9 cellular contexts compared by ENCODE assay signal in genomic region chr12:96070670-96071279, GRCh38. TPM values are rescaled to one million over a fixed set of nuclear protein-coding genes. Genes with fewer than 3 reads are reported as not detected.
DNase-seq lines count a peak whose midpoint lies in the region; ATAC-seq and TF ChIP-seq lines count a peak whose summit lies in the region.
"Had no signal": no experiment of that assay in that cellular context is flagged by ENCODE, and none has a peak within 500 bp of the region (broad histone marks: within the 10 kb centered on the region; RNA-seq: fewer than 3 reads in every experiment).

No MANE protein-coding gene starts in this region.

- H3K9me3 ChIP-seq in DND-41 (ENCODE audit: insufficient read depth, low read length, severe bottlenecking), result no peaks in the 10 kb centered on the region
- no peaks in the 10 kb centered on the region for H3K9me3 ChIP-seq in aorta (ENCODE audit: control insufficient read depth, low read length)

- H3K36me3 ChIP-seq in DND-41 (ENCODE audit: insufficient read depth, low read length) (no peaks in the 10 kb centered on the region), aorta (ENCODE audit: control insufficient read depth in 1 of 2, insufficient read depth in 2 of 2, low read length in 1 of 2) (no peaks in the 10 kb centered on the region)

- H3K4me3 ChIP-seq in DND-41 (ENCODE audit: low read depth in 1 of 2, low read length in 2 of 2) (no peak overlapping the region), aorta (ENCODE audit: low read length in 2 of 2) (no peak overlapping the region)

- TF ChIP-seq CTCF in DND-41 (IDR thresholded peaks at IDR 0.05; ENCODE audit: borderline replicate concordance, extremely low read depth, low read length, poor library complexity, severe bottlenecking) (peak; percentile 24), foreskin keratinocyte (conservative IDR thresholded peaks at IDR 0.05) (peak; percentile 41)

- H4K20me1 ChIP-seq in DND-41 (ENCODE audit: insufficient read depth, low read length), result no peaks in the 10 kb centered on the region

- DNase-seq in DND-41, result no peak
- peak; percentile 90 for DNase-seq in NCI-H524 treated with DMSO at 0.1 percent for 48 hours (lab: John Stamatoyannopoulos, UW)
- peak in 1 of 2 donors; percentile 59 for DNase-seq in foreskin keratinocyte
- no peak for DNase-seq in aorta
- DNase-seq in GM19238 (ENCODE audit: insufficient read length, low spot score), result no peak
- DNase-seq in medulla oblongata (ENCODE audit: extremely low spot score), result no peak

- no peak overlapping the region for H3K4me2 ChIP-seq in DND-41 (ENCODE audit: insufficient read depth, low read length)

- WGBS in aorta, 2 donors, result 48 to 53% methylated on average over 7 of the region's 7 CpGs

- H3K4me1 ChIP-seq in DND-41 (ENCODE audit: insufficient read depth, low read length) (peaks cover 8% of the 10 kb centered on the region), foreskin keratinocyte (no peaks in the 10 kb centered on the region), aorta (ENCODE audit: control insufficient read depth in 1 of 2, insufficient read depth in 2 of 2, low read length in 2 of 2) (no peaks in the 10 kb centered on the region)

- H3K9ac ChIP-seq in DND-41 (ENCODE audit: low read depth, low read length), result no peak overlapping the region

- no peak overlapping the region; the same call in 1 of the 2 replicates for H2AFZ ChIP-seq in DND-41 (ENCODE audit: low read depth, low read length)

- H3K27ac ChIP-seq in DND-41 (ENCODE audit: low read length) (no peak overlapping the region), foreskin keratinocyte (no peak overlapping the region), aorta (ENCODE audit: low read depth in 1 of 2, low read length in 2 of 2) (no peak overlapping the region)
- H3K27ac ChIP-seq: HL-60 had no signal

- H3K27me3 ChIP-seq in DND-41 (ENCODE audit: insufficient read depth, low read length, poor library complexity) (no peaks in the 10 kb centered on the region), foreskin keratinocyte (no peaks in the 10 kb centered on the region), aorta (ENCODE audit: control insufficient read depth in 1 of 2, insufficient read depth in 2 of 2, low read length in 1 of 2) (no peaks in the 10 kb centered on the region)

- intact Hi-C loops in aorta (cut with DNase I), result no loop called here

- H3K79me2 ChIP-seq in DND-41 (ENCODE audit: insufficient read depth, low read length), result no peaks in the 10 kb centered on the region

- ATAC-seq in DND-41 (ENCODE audit: insufficient read depth, low read depth), result 0 out of 3 replicates have a peak, but pooled peaks have one; percentile 24
- ATAC-seq in GM21717 (IDR thresholded peaks at IDR 0.05; ENCODE audit: unreplicated experiment), result peak; percentile 71
- peak; percentile 58 for ATAC-seq in foreskin keratinocyte
- ATAC-seq in aorta (ENCODE audit: low FRiP score), result no peak
- no peak for ATAC-seq in HG02840 (IDR thresholded peaks at IDR 0.05; ENCODE audit: low FRiP score, unreplicated experiment)

RNA-seq across cellular contexts. Expression of gene LTA4H, which starts 35.4 kb away (rescaled TPM):
- total RNA-seq in foreskin keratinocyte (97.7 and 108 TPM in 2 replicates), aorta (10 to 100 TPM; 45.5 to 66.8 TPM)
- polyA plus RNA-seq in foreskin keratinocyte (65.7 and 78.8 TPM in 2 replicates), aorta (10 to 100 TPM; 52.1 to 56.8 TPM)

Comparison
In these comparisons a context has a peak if more than half of its experiments do, and no peak if none do; other contexts are left out.
1. ATAC-seq: peak in DND-41 (single experiment), GM21717 (single experiment) and foreskin keratinocyte (single experiment); none in aorta (single experiment) and HG02840 (single experiment).